ENCODE assay signal across 8 cellular contexts in the genomic region with DNA sequence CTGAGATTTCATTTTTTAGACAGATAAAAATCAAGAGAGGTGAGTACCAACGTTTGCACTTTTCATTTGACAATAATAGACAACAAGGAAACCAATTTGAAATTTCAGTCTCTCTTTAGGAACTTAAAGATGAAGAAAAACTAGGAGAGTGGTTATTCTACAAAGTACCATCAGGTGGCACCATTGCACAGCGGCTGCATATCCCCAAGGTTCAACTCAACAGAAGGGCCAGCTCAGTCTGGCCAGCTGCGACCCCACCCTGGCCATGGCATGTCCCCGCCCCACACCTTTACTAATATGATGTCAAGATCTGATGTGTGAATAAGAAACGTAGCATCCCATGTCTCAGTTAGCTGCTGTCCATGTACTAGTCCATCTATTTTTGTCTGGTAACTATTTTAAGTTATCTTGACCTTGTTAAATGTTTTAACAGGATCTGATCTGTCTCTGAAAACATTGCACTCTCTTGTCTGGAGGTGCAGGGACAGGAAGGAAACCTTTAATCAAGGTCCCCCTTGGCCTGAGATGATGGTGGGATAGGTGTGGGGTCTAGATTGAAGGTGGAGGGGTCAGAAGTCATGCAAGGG. TPM values are rescaled to one million over a fixed set of nuclear protein-coding genes. Genes with fewer than 3 reads are reported as not detected.
DNase-seq lines count a peak whose midpoint lies in the region; ATAC-seq, FAIRE-seq and TF ChIP-seq lines count a peak whose summit lies in the region.

No MANE protein-coding gene starts in this region.

- TF ChIP-seq CTCF in fibroblast of the aortic adventitia (IDR thresholded peaks at IDR 0.05; ENCODE audit: insufficient read depth, low read length) (peak; percentile 80), neural progenitor cell (IDR thresholded peaks at IDR 0.05) (peak; percentile 90)

- H3K36me3 Mint-ChIP-seq in activated CD4-positive, alpha-beta T cell treated with anti-CD3 and anti-CD28 coated beads, Interleukin-2, amount 10 ng/mL, durations not matched to agents 7 days and 5 days (ENCODE audit: low read depth), result no peaks in the 10 kb centered on the region
- H3K36me3 Mint-ChIP-seq in neural progenitor cell, result no peaks in the 10 kb centered on the region

- H4K20me1 ChIP-seq in neural progenitor cell (ENCODE audit: low read depth), result no peaks in the 10 kb centered on the region

- no peak for ATAC-seq in GM18870 (IDR thresholded peaks at IDR 0.05; ENCODE audit: unreplicated experiment)

- POLR2A ChIA-PET in activated CD4-positive, alpha-beta T cell treated with anti-CD3 and anti-CD28 coated beads, Interleukin-2, amount 10 ng/mL, durations not matched to agents 7 days and 5 days (lab: Charles Lee), result no interaction called here

- no peak overlapping the region for H3K27ac Mint-ChIP-seq in activated CD4-positive, alpha-beta T cell treated with anti-CD3 and anti-CD28 coated beads, Interleukin-2, amount 10 ng/mL, durations not matched to agents 7 days and 5 days
- no peak overlapping the region for H3K27ac Mint-ChIP-seq in neural progenitor cell

- H3K27me3 Mint-ChIP-seq in activated CD4-positive, alpha-beta T cell treated with anti-CD3 and anti-CD28 coated beads, Interleukin-2, amount 10 ng/mL, durations not matched to agents 7 days and 5 days, result no peaks in the 10 kb centered on the region
- peaks cover 4% of the 10 kb centered on the region for H3K27me3 Mint-ChIP-seq in neural progenitor cell (ENCODE audit: insufficient read depth, low read depth)

- peaks cover 16% of the 10 kb centered on the region for H3F3A ChIP-seq in neural progenitor cell (ENCODE audit: low read depth)

- H3K27ac ChIP-seq in neural progenitor cell, result no peak overlapping the region

- no peaks in the 10 kb centered on the region for H3K79me2 ChIP-seq in neural progenitor cell (ENCODE audit: low read depth)

- peak; percentile 84 for DNase-seq in Ammon's horn (ENCODE audit: low spot score)
- DNase-seq in GM18507 (ENCODE audit: extremely low spot score, insufficient read length, low read depth), result peak; percentile 28
- peak; percentile 50 for DNase-seq in NCI-H2196 (lab: John Stamatoyannopoulos, UW; ENCODE audit: unreplicated experiment)
- peak; percentile 34 for DNase-seq in activated CD4-positive, alpha-beta T cell treated with anti-CD3 and anti-CD28 coated beads, Interleukin-2, amount 10 ng/mL, durations not matched to agents 7 days and 5 days
- peak; percentile 82 for DNase-seq in fibroblast of the aortic adventitia (ENCODE audit: low read depth)
- DNase-seq in neural progenitor cell (ENCODE audit: low spot score), result peak; percentile 70
- DNase-seq in activated gamma-delta T cell treated with Interleukin-2 at 50 U/mL for 16 hours, result no peak

- H3K9me3 Mint-ChIP-seq in activated CD4-positive, alpha-beta T cell treated with anti-CD3 and anti-CD28 coated beads, Interleukin-2, amount 10 ng/mL, durations not matched to agents 7 days and 5 days, result no peaks in the 10 kb centered on the region
- peaks cover 8% of the 10 kb centered on the region for H3K9me3 Mint-ChIP-seq in neural progenitor cell

- no peak overlapping the region for H2AFZ ChIP-seq in neural progenitor cell (replicated peaks)

- no peaks in the 10 kb centered on the region for H3K9me3 ChIP-seq in neural progenitor cell (ENCODE audit: low read depth)

- no peaks in the 10 kb centered on the region for H3K27me3 ChIP-seq in neural progenitor cell

- H3K4me3 Mint-ChIP-seq in activated CD4-positive, alpha-beta T cell treated with anti-CD3 and anti-CD28 coated beads, Interleukin-2, amount 10 ng/mL, durations not matched to agents 7 days and 5 days, result no peak overlapping the region
- no peak overlapping the region for H3K4me3 Mint-ChIP-seq in neural progenitor cell

- CTCF ChIA-PET in activated CD4-positive, alpha-beta T cell treated with anti-CD3 and anti-CD28 coated beads, Interleukin-2, amount 10 ng/mL, durations not matched to agents 7 days and 5 days (lab: Charles Lee), result interaction anchor here (0.5 to 1.9 kb wide), 6 partner anchors 9 to 1466 kb away, joined by 3 to 7 read pairs (median 3); no protein-coding TSS in a partner anchor

- no peak overlapping the region for H3K9ac ChIP-seq in neural progenitor cell

- H3K4me3 ChIP-seq in fibroblast of the aortic adventitia (ENCODE audit: low read depth, low read length), result no peak overlapping the region
- no peak overlapping the region for H3K4me3 ChIP-seq in neural progenitor cell

- no peaks in the 10 kb centered on the region for H3K4me1 Mint-ChIP-seq in activated CD4-positive, alpha-beta T cell treated with anti-CD3 and anti-CD28 coated beads, Interleukin-2, amount 10 ng/mL, durations not matched to agents 7 days and 5 days
- peaks cover 18% of the 10 kb centered on the region for H3K4me1 Mint-ChIP-seq in neural progenitor cell

- peak; percentile 78 for FAIRE-seq in GM18507 (lab: Jason Lieb, UNC)

- H3K4me1 ChIP-seq in neural progenitor cell, result peaks cover 8% of the 10 kb centered on the region

- H3K4me2 ChIP-seq in neural progenitor cell, result no peak overlapping the region

- H3K36me3 ChIP-seq in neural progenitor cell, result no peaks in the 10 kb centered on the region

RNA-seq across cellular contexts. Expression of a gene that starts 35.5 kb away (rescaled TPM):
- not detected for total RNA-seq in activated CD4-positive, alpha-beta T cell treated with anti-CD3 and anti-CD28 coated beads, Interleukin-2, amount 10 ng/mL, durations not matched to agents 7 days and 5 days
- total RNA-seq in fibroblast of the aortic adventitia (ENCODE audit: low replicate concordance) (0.90 and 11.0 TPM in 2 replicates), neural progenitor cell (ENCODE audit: low replicate concordance) (3.0 and 4.0 TPM in 2 replicates)
